ENCODE assay signal across 10 cellular contexts in genomic region chr15:90035835-90036220, GRCh38. TPM values are rescaled to one million over a fixed set of nuclear protein-coding genes. Genes with fewer than 3 reads are reported as not detected.
DNase-seq lines count a peak whose midpoint lies in the region; TF ChIP-seq lines count a peak whose summit lies in the region.
"Had no signal": no experiment of that assay in that cellular context is flagged by ENCODE, and none has a peak within 500 bp of the region (broad histone marks: within the 10 kb centered on the region; RNA-seq: fewer than 3 reads in every experiment).

No MANE protein-coding gene starts in this region.

- H3K36me3 ChIP-seq in right atrium auricular region (no peaks in the 10 kb centered on the region), smooth muscle cell (ENCODE audit: low read depth) (no peaks in the 10 kb centered on the region), testis (ENCODE audit: low read depth, missing control alignments) (no peaks in the 10 kb centered on the region)
- H3K36me3 ChIP-seq: ovary had no signal

- H3K9ac ChIP-seq in smooth muscle cell (ENCODE audit: low read depth), result no peak overlapping the region

- H3K79me2 ChIP-seq in smooth muscle cell (ENCODE audit: low read depth), result peaks cover 39% of the 10 kb centered on the region

- H3F3A ChIP-seq in smooth muscle cell (ENCODE audit: low read depth), result no peaks in the 10 kb centered on the region

- H3K27ac ChIP-seq in right atrium auricular region, result peak overlapping the region; percentile 53 to 61
- H3K27ac ChIP-seq in smooth muscle cell (ENCODE audit: low read depth), result peak overlapping the region; percentile 75
- H3K27ac ChIP-seq in testis, result no peak overlapping the region
- H3K27ac ChIP-seq: ovary had no signal

- H3K9me3 ChIP-seq in right atrium auricular region, result no peaks in the 10 kb centered on the region
- H3K9me3 ChIP-seq in smooth muscle cell (replicated peaks; ENCODE audit: low read depth), result no peaks in the 10 kb centered on the region
- H3K9me3 ChIP-seq in testis, result no peaks in the 10 kb centered on the region
- H3K9me3 ChIP-seq: ovary had no signal

- WGBS in smooth muscle cell (ENCODE audit: low lambda C conversion rate), result 84% methylated on average over 8 of the region's 9 CpGs
- 89 to 91% methylated on average over 9 of the region's 9 CpGs for WGBS in testis, 2 donors

- in situ Hi-C loops in KBM-7 (cut with MboI; ENCODE audit: low pct_unique_long_range_greater_than_20kb, low sequenced_read_pairs), result no loop called here

- peak overlapping the region; percentile 55 for H3K4me2 ChIP-seq in smooth muscle cell

- H4K20me1 ChIP-seq in smooth muscle cell (ENCODE audit: low read depth), result peaks cover 44% of the 10 kb centered on the region

- no peak for TF ChIP-seq POLR2A in testis (IDR thresholded peaks at IDR 0.05)

- intact Hi-C loops in testis (cut with DNase I; ENCODE audit: low total_unique reads), result no loop called here

- TF ChIP-seq CTCF in right atrium auricular region (IDR thresholded peaks at IDR 0.05) (no peak), smooth muscle cell (IDR thresholded peaks at IDR 0.05; ENCODE audit: borderline replicate concordance, insufficient read depth, poor library complexity, severe bottlenecking) (no peak), testis (IDR thresholded peaks at IDR 0.05) (no peak)

- H2AFZ ChIP-seq in smooth muscle cell (ENCODE audit: low read depth), result no peak overlapping the region

- H3K27me3 ChIP-seq in right atrium auricular region, result no peaks in the 10 kb centered on the region
- H3K27me3 ChIP-seq in smooth muscle cell (ENCODE audit: low read depth), result no peaks in the 10 kb centered on the region
- no peaks in the 10 kb centered on the region for H3K27me3 ChIP-seq in testis
- H3K27me3 ChIP-seq: ovary had no signal

- H3K4me1 ChIP-seq in right atrium auricular region, result peaks cover 0 to 64% of the 10 kb centered on the region in 2 donors
- peaks cover 36% of the 10 kb centered on the region for H3K4me1 ChIP-seq in smooth muscle cell (ENCODE audit: low read depth)
- H3K4me1 ChIP-seq in testis, result peaks cover 9% of the 10 kb centered on the region

- no peak overlapping the region for H3K4me3 ChIP-seq in right atrium auricular region
- H3K4me3 ChIP-seq in smooth muscle cell, result no peak overlapping the region
- no peak overlapping the region for H3K4me3 ChIP-seq in testis
- H3K4me3 ChIP-seq: ovary had no signal

- DNase-seq in KBM-7 (peak; percentile 46), UCSD-AML1 (lab: John Stamatoyannopoulos, UW; ENCODE audit: unreplicated experiment) (peak; percentile 57), right atrium auricular region (ENCODE audit: low spot score) (no peak), smooth muscle cell (lab: John Stamatoyannopoulos, UW; ENCODE audit: unreplicated experiment) (no peak), testis (no peak), NCI-H1694 treated with DMSO at 0.1 percent for 48 hours (lab: John Stamatoyannopoulos, UW) (no peak)
- no peak for DNase-seq in stimulated activated CD4-positive, alpha-beta T cell treated with anti-CD3 and anti-CD28 coated beads, Interleukin-1b, Interleukin-23, amount 100 ng/mL, for 48 hours
- DNase-seq: activated CD8-positive, alpha-beta memory T cell treated with anti-CD3 and anti-CD28 coated beads, Interleukin-2, amount 50 U/mL, for 4 hours; NCI-H2171; ovary had no signal

RNA-seq across cellular contexts. Expression of gene ZNF710, which starts 34.7 kb away (rescaled TPM):
- total RNA-seq in right atrium auricular region (1 to 10 TPM; 3.4 to 5.2 TPM), smooth muscle cell (8.6 and 20.8 TPM in 2 replicates), testis (1 to 10 TPM; 7.8 to 9.4 TPM)
- polyA plus RNA-seq in smooth muscle cell (10.4 and 14.8 TPM in 2 replicates), testis (ENCODE audit: insufficient read depth, low read depth, low replicate concordance) (5.7 TPM)

Comparison
In these comparisons a context has a peak if more than half of its experiments do, and no peak if none do; other contexts are left out.
1. DNase-seq: peak in KBM-7 (single experiment) and UCSD-AML1 (single experiment); none in right atrium auricular region (single experiment), smooth muscle cell (single experiment), stimulated activated CD4-positive, alpha-beta T cell treated with anti-CD3 and anti-CD28 coated beads, Interleukin-1b, Interleukin-23, amount 100 ng/mL, for 48 hours (single experiment), testis (single experiment) and NCI-H1694 treated with DMSO at 0.1 percent for 48 hours (single experiment).
2. H3K27ac ChIP-seq: peak in right atrium auricular region (2 of 2) and smooth muscle cell (single experiment); none in testis (0 of 2).